In genomic region chr9:133239533-133240090, GRCh38 we compare ENCODE assay signal across 18 cellular contexts. TPM values are rescaled to one million over a fixed set of nuclear protein-coding genes. Genes with fewer than 3 reads are reported as not detected.
DNase-seq lines count a peak whose midpoint lies in the region; ATAC-seq, FAIRE-seq and TF ChIP-seq lines count a peak whose summit lies in the region.
"Had no signal": no experiment of that assay in that cellular context is flagged by ENCODE, and none has a peak within 500 bp of the region (broad histone marks: within the 10 kb centered on the region; RNA-seq: fewer than 3 reads in every experiment).

No MANE protein-coding gene starts in this region.

- intact Hi-C loops in Panc1 (cut with micrococcal nuclease; ENCODE audit: unreplicated experiment) (no loop called here), left colon (cut with DNase I, micrococcal nuclease) (no loop called here), spleen (cut with DNase I; ENCODE audit: low total_unique reads) (no loop called here)

- H3K9me3 ChIP-seq in BLaER1 treated with 17β-estradiol and CSF1 and Interleukin-3, amounts not matched to agents 10 nM and 100 nM (replicated peaks in 1 of 11), result no peaks in the 10 kb centered on the region
- H3K9me3 ChIP-seq in Panc1 (ENCODE audit: control insufficient read depth, insufficient read depth, low read depth, low read length) (no peaks in the 10 kb centered on the region), spleen (no peaks in the 10 kb centered on the region)

- H2BK15ac ChIP-seq in mesendoderm (replicated peaks; ENCODE audit: low read depth), result no peak overlapping the region

- no peaks in the 10 kb centered on the region for H3K36me3 ChIP-seq in BLaER1 treated with 17β-estradiol and CSF1 and Interleukin-3, amounts not matched to agents 10 nM and 100 nM
- H3K36me3 ChIP-seq in Panc1 (ENCODE audit: control insufficient read depth, insufficient read depth, low read length) (no peaks in the 10 kb centered on the region), spleen (no peaks in the 10 kb centered on the region), mesendoderm (ENCODE audit: control insufficient read depth, insufficient read depth, low read length) (no peaks in the 10 kb centered on the region)

- no peak overlapping the region for H2BK120ac ChIP-seq in mesendoderm (ENCODE audit: low read depth, low read length)

- no peak for TF ChIP-seq CTCF in Panc1 (IDR thresholded peaks at IDR 0.05)
- no peak for TF ChIP-seq CTCF in spleen (IDR thresholded peaks at IDR 0.05 in 8 of 11, conservative IDR thresholded peaks at IDR 0.05 in 3 of 11)

- H3K27ac ChIP-seq in BLaER1 treated with 17β-estradiol and CSF1 and Interleukin-3, amounts not matched to agents 10 nM and 100 nM, result no peak overlapping the region; a peak in 1 of 22 replicates
- peak overlapping the region; percentile 74 for H3K27ac ChIP-seq in Panc1 (ENCODE audit: low read length)
- H3K27ac ChIP-seq in spleen, result peak overlapping the region in 6 of 8 donors; percentile 61 to 81 (median 76)
- H3K27ac ChIP-seq in mesendoderm (ENCODE audit: low read depth, low read length), result no peak overlapping the region

- no peak overlapping the region for H3K9ac ChIP-seq in BLaER1 treated with 17β-estradiol and CSF1 and Interleukin-3, amounts not matched to agents 10 nM and 100 nM
- H3K9ac ChIP-seq in mesendoderm (ENCODE audit: low read length), result no peak overlapping the region

- H2AK5ac ChIP-seq in mesendoderm (ENCODE audit: low read length), result no peak overlapping the region

- ATAC-seq in Panc1 (no peak), left colon (peak; percentile 21)

- H2BK5ac ChIP-seq in mesendoderm (ENCODE audit: low read length), result no peak overlapping the region

- POLR2A ChIA-PET in Panc1 (lab: Charles Lee), result no interaction called here

- in situ Hi-C loops in Panc1 (cut with HindIII; ENCODE audit: low pct_unique_long_range_greater_than_20kb, low sequenced_read_pairs), result no loop called here

- FAIRE-seq in GM12892 (lab: Jason Lieb, UNC), result no peak
- FAIRE-seq: RCC 7860 had no signal

- H3K36me3 Mint-ChIP-seq in immature natural killer cell, result no peaks in the 10 kb centered on the region
- H3K36me3 Mint-ChIP-seq: activated CD4-positive, alpha-beta memory T cell treated with anti-CD3 and anti-CD28 coated beads for 36 hours; naive B cell had no signal

- no peak overlapping the region for H3K27ac Mint-ChIP-seq in immature natural killer cell
- H3K27ac Mint-ChIP-seq: activated CD4-positive, alpha-beta memory T cell treated with anti-CD3 and anti-CD28 coated beads for 36 hours; effector memory CD8-positive, alpha-beta T cell; HFFc6 had no signal

- H3K4me3 ChIP-seq in BLaER1 treated with 17β-estradiol and CSF1 and Interleukin-3, amounts not matched to agents 10 nM and 100 nM, result no peak overlapping the region; a peak in 1 of 20 replicates
- H3K4me3 ChIP-seq in Panc1 (ENCODE audit: low read depth in 2 of 2, low read length in 2 of 2) (peak overlapping the region; percentile 43 to 67), spleen (no peak overlapping the region), mesendoderm (ENCODE audit: low read length) (no peak overlapping the region)

- peak overlapping the region in 1 of 5 donors; percentile 12 for H3K4me3 Mint-ChIP-seq in immature natural killer cell

- no peaks in the 10 kb centered on the region for H3K9me3 Mint-ChIP-seq in immature natural killer cell
- H3K9me3 Mint-ChIP-seq: activated CD4-positive, alpha-beta memory T cell treated with anti-CD3 and anti-CD28 coated beads for 36 hours; central memory CD8-positive, alpha-beta T cell; effector memory CD8-positive, alpha-beta T cell; HFFc6 had no signal

- no peaks in the 10 kb centered on the region for H4K20me1 ChIP-seq in BLaER1 treated with 17β-estradiol and CSF1 and Interleukin-3, amounts not matched to agents 10 nM and 100 nM

- no peak overlapping the region for H3K4ac ChIP-seq in mesendoderm (ENCODE audit: low read depth, low read length)

- no peaks in the 10 kb centered on the region for H3K27me3 ChIP-seq in BLaER1 treated with 17β-estradiol and CSF1 and Interleukin-3, amounts not matched to agents 10 nM and 100 nM
- H3K27me3 ChIP-seq in Panc1 (ENCODE audit: control insufficient read depth, insufficient read depth, low read length) (no peaks in the 10 kb centered on the region), spleen (replicated peaks in 1 of 7) (peaks cover 0 to 52% (median 0%) of the 10 kb centered on the region in 7 donors), mesendoderm (ENCODE audit: insufficient read depth, low read length, poor library complexity) (no peaks in the 10 kb centered on the region)

- no TSS peak for BruUV-seq in Panc1 (replicated peaks; lab: Mats Ljungman, UMichigan)

- peaks cover 7 to 12% of the 10 kb centered on the region in 2 donors for H3K4me1 Mint-ChIP-seq in immature natural killer cell

- WGBS in spleen, 5 donors, result 78 to 94% (median 90%) methylated on average over 15 to 18 of the region's 18 CpGs
- WGBS in mesendoderm (ENCODE audit: extremely low coverage, insufficient coverage, low lambda C conversion rate), result no CpG with 5 or more reads among the region's 18 CpGs

- H3K27me3 Mint-ChIP-seq in immature natural killer cell (ENCODE audit: low read depth in 3 of 3), result peaks cover 0 to 26% (median 4%) of the 10 kb centered on the region in 3 donors

- peak overlapping the region in 10 of 11 experiments; percentile 50 to 79 (median 68); a peak in 14 of 22 replicates for H3K4me2 ChIP-seq in BLaER1 treated with 17β-estradiol and CSF1 and Interleukin-3, amounts not matched to agents 10 nM and 100 nM
- no peak overlapping the region for H3K4me2 ChIP-seq in mesendoderm (ENCODE audit: low read length)

- no peak overlapping the region for H4K8ac ChIP-seq in mesendoderm (ENCODE audit: low read depth, low read length)

- H3K18ac ChIP-seq in mesendoderm (ENCODE audit: low read length), result no peak overlapping the region

- H3K79me1 ChIP-seq in mesendoderm (ENCODE audit: low read length), result no peaks in the 10 kb centered on the region

- TF ChIP-seq POLR2A in spleen (IDR thresholded peaks at IDR 0.05) (no peak), erythroblast (IDR thresholded peaks at IDR 0.05; ENCODE audit: low read length) (no peak), GM12892 (IDR thresholded peaks at IDR 0.05; ENCODE audit: low read depth, low read length) (no peak)

- peaks cover 8 to 46% (median 39%) of the 10 kb centered on the region in 10 experiments; a peak in 18 of 20 replicates for H3K4me1 ChIP-seq in BLaER1 treated with 17β-estradiol and CSF1 and Interleukin-3, amounts not matched to agents 10 nM and 100 nM
- H3K4me1 ChIP-seq in Panc1 (ENCODE audit: control insufficient read depth, insufficient read depth, low read length), result no peaks in the 10 kb centered on the region
- H3K4me1 ChIP-seq in spleen, result peaks cover 0 to 30% (median 20%) of the 10 kb centered on the region in 6 donors
- no peaks in the 10 kb centered on the region for H3K4me1 ChIP-seq in mesendoderm (ENCODE audit: control insufficient read depth, low read depth, low read length)

- no peak overlapping the region for H4K5ac ChIP-seq in mesendoderm (ENCODE audit: low read length)

- DNase-seq in Panc1 (ENCODE audit: low read depth, low spot score) (no peak), left colon (no peak), spleen (no peak), immature natural killer cell (no peak), erythroblast (lab: John Stamatoyannopoulos, UW) (no peak), GM12892 (ENCODE audit: insufficient read length) (no peak), mesendoderm (no peak)
- DNase-seq: GF-D8, NCI-H2081, NCI-H748 treated with DMSO at 0.1 percent for 48 hours had no signal

- H3K23ac ChIP-seq in mesendoderm (ENCODE audit: low read length), result no peak overlapping the region

- H3K56ac ChIP-seq in mesendoderm (ENCODE audit: low read length), result no peak overlapping the region

- H3K79me2 ChIP-seq in mesendoderm (ENCODE audit: control insufficient read depth, insufficient read depth, low read length), result no peaks in the 10 kb centered on the region

- CTCF ChIA-PET in Panc1 (lab: Charles Lee), result interaction anchor here (0.6 kb wide), 3 partner anchors 38 to 54 kb away, joined by 3 to 5 read pairs (median 4); no protein-coding TSS in a partner anchor

RNA-seq across cellular contexts. Expression of gene OBP2B, which starts 30.6 kb away (rescaled TPM):
- total RNA-seq in Panc1 (2021; ENCODE audit: unreplicated experiment), result not detected
- polyA plus RNA-seq in Panc1 (2012; ENCODE audit: insufficient read length), result not detected
- total RNA-seq in left colon, result not detected
- under 1 TPM in 1 of 7 donors, not detected in 6; 0.95 TPM for total RNA-seq in spleen
- under 1 TPM in 2 of 3 donors, not detected in 1; 0.16 to 0.38 TPM for polyA plus RNA-seq in spleen
- not detected for polyA plus RNA-seq in immature natural killer cell
- polyA plus RNA-seq in GM12892 (2012; ENCODE audit: missing spikeins), result not detected
- not detected for polyA plus RNA-seq in mesendoderm (2013, experiment 1 of 2)
- not detected for polyA plus RNA-seq in mesendoderm (2013, experiment 2 of 2)
- total RNA-seq: activated CD4-positive, alpha-beta memory T cell treated with anti-CD3 and anti-CD28 coated beads for 36 hours; HFFc6; left lobe of liver had no signal

RNA-seq across cellular contexts. Expression of gene ABO, which starts 35.4 kb away (rescaled TPM):
- total RNA-seq in Panc1 (2021; ENCODE audit: unreplicated experiment) (0.10 TPM), left colon (10 to 100 TPM; 77.6 to 95.1 TPM), spleen (1 to 10 TPM; 1.1 to 5.8 (median 2.7) TPM)
- not detected for polyA plus RNA-seq in Panc1 (2012; ENCODE audit: insufficient read length)
- polyA plus RNA-seq in spleen (under 1 TPM; 0.26 to 0.96 (median 0.64) TPM), immature natural killer cell (under 1 TPM in 1 of 3 donors, not detected in 2; 0.03 TPM)
- 0.19 TPM for polyA plus RNA-seq in GM12892 (2012; ENCODE audit: missing spikeins)
- 0.01 TPM for polyA plus RNA-seq in mesendoderm (2013, experiment 1 of 2)
- 0.01 TPM for polyA plus RNA-seq in mesendoderm (2013, experiment 2 of 2)
- total RNA-seq: activated CD4-positive, alpha-beta memory T cell treated with anti-CD3 and anti-CD28 coated beads for 36 hours; HFFc6 had no signal

Comparison
In these comparisons a context has a peak if more than half of its experiments do, and no peak if none do; other contexts are left out.
1. H3K27ac ChIP-seq: peak in Panc1 (single experiment) and spleen (6 of 8); none in BLaER1 treated with 17β-estradiol and CSF1 and Interleukin-3, amounts not matched to agents 10 nM and 100 nM (0 of 11) and mesendoderm (single experiment).
2. H3K4me3 ChIP-seq: peak in Panc1 (2 of 2); none in BLaER1 treated with 17β-estradiol and CSF1 and Interleukin-3, amounts not matched to agents 10 nM and 100 nM (0 of 10), spleen (0 of 8) and mesendoderm (single experiment).
3. RNA of gene ABO, which starts 35.4 kb away (total RNA-seq): 77.6 to 95.1 TPM in left colon; 1.1 to 5.8 TPM in spleen and 0.10 TPM in Panc1 (single experiment); every median in the first group is over 10 times any median in the second.